Comparison of ENCODE assay signal across 13 cellular contexts in the genomic region with DNA sequence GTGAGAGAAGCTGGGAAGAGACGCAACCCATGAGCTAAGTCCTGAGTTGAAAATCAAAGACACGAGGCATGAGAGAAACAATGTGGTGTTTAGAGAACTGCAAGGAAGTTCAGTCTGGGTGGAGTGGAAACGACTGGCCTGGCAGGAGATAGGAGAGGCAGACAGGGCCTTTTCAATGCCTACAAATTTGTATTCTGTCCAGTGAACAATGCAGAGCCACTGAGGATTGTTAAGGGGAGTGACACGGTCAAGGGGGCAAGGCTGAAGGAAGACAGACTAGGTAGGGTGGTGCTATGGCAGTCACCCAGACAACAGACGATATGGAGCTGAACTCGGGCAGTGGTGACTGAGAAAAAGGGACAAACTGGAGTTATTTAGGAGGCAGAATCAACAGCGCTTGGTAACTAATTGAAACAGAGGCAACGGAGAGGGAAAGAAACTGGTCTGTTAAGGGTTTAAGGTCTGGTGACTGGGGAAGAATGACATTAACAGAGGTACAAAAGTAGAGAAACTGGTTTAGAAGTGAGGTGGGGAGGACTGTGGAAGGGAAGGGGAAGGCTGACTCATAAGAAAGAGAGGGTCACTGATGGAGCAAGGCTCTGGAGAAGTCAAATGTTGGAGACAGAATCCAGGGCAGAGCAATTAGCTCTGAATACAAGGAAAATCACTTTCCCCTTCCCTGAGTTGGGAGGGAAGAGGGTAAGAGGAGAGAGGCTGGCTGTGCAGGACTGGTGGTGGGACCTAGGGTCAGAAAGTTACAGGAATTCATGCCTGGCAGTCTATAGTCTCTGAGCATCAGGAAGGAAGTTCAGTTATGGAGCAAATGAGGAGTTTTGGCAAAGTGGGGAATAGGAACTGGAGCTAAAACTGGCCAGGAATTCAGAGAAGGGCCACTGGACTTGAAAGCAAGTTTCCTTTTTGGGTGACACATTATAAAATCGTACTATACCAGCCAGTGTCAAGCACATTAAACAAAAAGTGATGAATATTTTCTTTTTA.
DNase-seq lines count a peak whose midpoint lies in the region; ATAC-seq, FAIRE-seq and TF ChIP-seq lines count a peak whose summit lies in the region.
"Had no signal": no experiment of that assay in that cellular context is flagged by ENCODE, and none has a peak within 500 bp of the region (broad histone marks: within the 10 kb centered on the region; RNA-seq: fewer than 3 reads in every experiment).

No MANE protein-coding gene starts in this region.

- H3K9ac ChIP-seq in rectal smooth muscle tissue (ENCODE audit: low read length): no peak overlapping the region
- H3K9ac ChIP-seq: BLaER1 treated with 17β-estradiol and CSF1 and Interleukin-3, amounts not matched to agents 10 nM and 100 nM; KMS-11 had no signal

- H3K9me3 ChIP-seq in right cardiac atrium (ENCODE audit: control insufficient read depth, low read length): no peaks in the 10 kb centered on the region
- H3K9me3 ChIP-seq: BLaER1 treated with 17β-estradiol and CSF1 and Interleukin-3, amounts not matched to agents 10 nM and 100 nM had no signal

- no peaks in the 10 kb centered on the region for H3K27me3 ChIP-seq in right cardiac atrium (ENCODE audit: control insufficient read depth, insufficient read depth)
- no peaks in the 10 kb centered on the region for H3K27me3 ChIP-seq in rectal smooth muscle tissue (ENCODE audit: control insufficient read depth, insufficient read depth, low read length)
- H3K27me3 ChIP-seq: BLaER1 treated with 17β-estradiol and CSF1 and Interleukin-3, amounts not matched to agents 10 nM and 100 nM had no signal

- H3K36me3 Mint-ChIP-seq in MCF 10A (ENCODE audit: insufficient read depth, unreplicated experiment): peaks cover 3% of the 10 kb centered on the region

- CTCF ChIA-PET in MCF 10A (lab: Yijun Ruan, JAX): interaction anchor here (0.6 to 1.6 kb wide), 4 partner anchors 23 to 841 kb away, joined by 3 to 7 read pairs (median 3); no protein-coding TSS in a partner anchor

- FAIRE-seq in H54 (lab: Jason Lieb, UNC): peak; percentile 20

- no peaks in the 10 kb centered on the region for H3K27me3 Mint-ChIP-seq in MCF 10A (ENCODE audit: insufficient read depth, unreplicated experiment)

- H3K27ac ChIP-seq in right cardiac atrium (ENCODE audit: low read length): peak overlapping the region; percentile 54
- H3K27ac ChIP-seq in rectal smooth muscle tissue (ENCODE audit: low read depth, low read length): peak overlapping the region; percentile 14
- H3K27ac ChIP-seq: BLaER1 treated with 17β-estradiol and CSF1 and Interleukin-3, amounts not matched to agents 10 nM and 100 nM; KMS-11 had no signal

- no TSS peak for BruUV-seq in MCF 10A (replicated peaks; lab: Mats Ljungman, UMichigan)

- H3K4me3 ChIP-seq in right cardiac atrium (ENCODE audit: low read length) (no peak overlapping the region), rectal smooth muscle tissue (ENCODE audit: low read length) (no peak overlapping the region)
- H3K4me3 ChIP-seq: BLaER1 treated with 17β-estradiol and CSF1 and Interleukin-3, amounts not matched to agents 10 nM and 100 nM had no signal

- no peaks in the 10 kb centered on the region for H3K36me3 ChIP-seq in rectal smooth muscle tissue (ENCODE audit: control insufficient read depth, insufficient read depth, low read length)
- H3K36me3 ChIP-seq: BLaER1 treated with 17β-estradiol and CSF1 and Interleukin-3, amounts not matched to agents 10 nM and 100 nM had no signal

- H3K9me3 Mint-ChIP-seq in MCF 10A (ENCODE audit: unreplicated experiment): no peaks in the 10 kb centered on the region
- H3K9me3 Mint-ChIP-seq: T-helper 2 cell treated with Interferon-gamma antibody and Interleukin-4, amounts not matched to agents 5 μg/mL and 100 μg/mL, for 36 hours had no signal

- peaks cover 28% of the 10 kb centered on the region for H3K4me1 Mint-ChIP-seq in MCF 10A (ENCODE audit: insufficient read depth, unreplicated experiment)

- H3K4me3 Mint-ChIP-seq in MCF 10A (ENCODE audit: unreplicated experiment): peak overlapping the region; percentile 5
- H3K4me3 Mint-ChIP-seq: T-helper 2 cell treated with Interferon-gamma antibody and Interleukin-4, amounts not matched to agents 5 μg/mL and 100 μg/mL, for 36 hours had no signal

- DNase-seq in H54 (ENCODE audit: insufficient read length, low spot score) (no peak), MCF 10A (ENCODE audit: unreplicated experiment) (no peak), right cardiac atrium (peak in 1 of 3 donors; percentile 35), activated gamma-delta T cell treated with Interleukin-2 at 50 U/mL for 16 hours (no peak), NCI-H1105 treated with DMSO at 0.1 percent for 48 hours (lab: John Stamatoyannopoulos, UW) (no peak)
- DNase-seq: activated T-cell treated with anti-CD3 and anti-CD28 coated beads for 4 hours, NCI-H69 had no signal

- intact Hi-C loops in MCF 10A (cut with micrococcal nuclease) (no loop called here), right cardiac atrium (cut with DNase I) (no loop called here)

- peak; percentile 80 to 96 for ATAC-seq in right cardiac atrium
- no peak for ATAC-seq in GM19467 (IDR thresholded peaks at IDR 0.05; ENCODE audit: unreplicated experiment)
- ATAC-seq in HG02981 (IDR thresholded peaks at IDR 0.05; ENCODE audit: unreplicated experiment): no peak

- WGBS in right cardiac atrium: 52% methylated on average over 9 of the region's 9 CpGs

- H3K27ac Mint-ChIP-seq in MCF 10A (ENCODE audit: low read depth, unreplicated experiment): peak overlapping the region; percentile 57
- H3K27ac Mint-ChIP-seq: T-helper 2 cell treated with Interferon-gamma antibody and Interleukin-4, amounts not matched to agents 5 μg/mL and 100 μg/mL, for 36 hours had no signal

- TF ChIP-seq CTCF in MCF 10A (IDR thresholded peaks at IDR 0.05; ENCODE audit: unreplicated experiment): no peak

- POLR2A ChIA-PET in MCF 10A (lab: Yijun Ruan, JAX): interaction anchor here (0.9 to 3.5 kb wide), 2 partner anchors 8 to 142 kb away, joined by 3 to 16 read pairs; no protein-coding TSS in a partner anchor

- H3K4me1 ChIP-seq in right cardiac atrium (ENCODE audit: control insufficient read depth, insufficient read depth, low read length) (peaks cover 13% of the 10 kb centered on the region), rectal smooth muscle tissue (ENCODE audit: control insufficient read depth, insufficient read depth, low read length) (peaks cover 7% of the 10 kb centered on the region)
- H3K4me1 ChIP-seq: BLaER1 treated with 17β-estradiol and CSF1 and Interleukin-3, amounts not matched to agents 10 nM and 100 nM had no signal

- TF ChIP-seq POLR2A in H54 (IDR thresholded peaks at IDR 0.05; ENCODE audit: low read depth, low read length): no peak

Comparison
In these comparisons a context has a peak if more than half of its experiments do, and no peak if none do; other contexts are left out.
1. ATAC-seq: peak in right cardiac atrium (2 of 2); none in GM19467 (single experiment) and HG02981 (single experiment).